Comparison of ENCODE assay signal across 8 cellular contexts in genomic region chr11:125923012-125923579, GRCh38. TPM values are rescaled to one million over a fixed set of nuclear protein-coding genes. Genes with fewer than 3 reads are reported as not detected.
DNase-seq lines count a peak whose midpoint lies in the region; ATAC-seq and TF ChIP-seq lines count a peak whose summit lies in the region.

No MANE protein-coding gene starts in this region.

- H3K27ac ChIP-seq in Panc1 (ENCODE audit: low read length) (no peak overlapping the region), gastroesophageal sphincter (no peak overlapping the region), ovary (no peak overlapping the region), aorta (ENCODE audit: low read depth in 1 of 2, low read length in 2 of 2) (no peak overlapping the region)

- ATAC-seq in GM18511 (IDR thresholded peaks at IDR 0.05; ENCODE audit: unreplicated experiment) (peak; percentile 72), Panc1 (peak; percentile 94), gastroesophageal sphincter (peak; percentile 79), aorta (ENCODE audit: low FRiP score) (peak; percentile 76)

- CTCF ChIA-PET in AG04449 (lab: Yijun Ruan, JAX): interaction anchor here (0.7 to 12.7 kb wide), 23 partner anchors 9 to 302 kb away, joined by 3 to 293 read pairs (median 5); partner anchors contain the start of genes DDX25 and PUS3
- CTCF ChIA-PET in Panc1 (lab: Charles Lee): interaction anchor here (0.6 to 0.9 kb wide), 4 partner anchors 9 to 519 kb away, joined by 3 to 10 read pairs (median 3); no protein-coding TSS in a partner anchor

- no peak for TF ChIP-seq POLR2A in gastroesophageal sphincter (IDR thresholded peaks at IDR 0.05)
- no peak for TF ChIP-seq POLR2A in ovary (IDR thresholded peaks at IDR 0.05)

- intact Hi-C loops in Panc1 (cut with micrococcal nuclease; ENCODE audit: unreplicated experiment) (loop anchor here (1.0 to 2.0 kb wide), 2 partner anchors 138 to 271 kb away; no protein-coding TSS in a partner anchor), ovary (cut with DNase I) (loop anchor here in 1 of 4 donors (2.0 kb wide), 1 partner anchor 272 kb away; no protein-coding TSS in a partner anchor), aorta (cut with DNase I) (loop anchor here in 1 of 2 donors (2.0 kb wide), 1 partner anchor 272 kb away; no protein-coding TSS in a partner anchor)

- in situ Hi-C loops in Panc1 (cut with HindIII; ENCODE audit: low pct_unique_long_range_greater_than_20kb, low sequenced_read_pairs): loop anchor here (25.0 kb wide), 1 partner anchor 164 kb away; no protein-coding TSS in a partner anchor

- TF ChIP-seq CTCF in AG04449 (IDR thresholded peaks at IDR 0.05; ENCODE audit: insufficient read depth, low read length, missing control alignments) (peak; percentile 82), Panc1 (IDR thresholded peaks at IDR 0.05) (peak; percentile 95), gastroesophageal sphincter (IDR thresholded peaks at IDR 0.05) (peak; percentile 47 to 82 (median 80)), ovary (IDR thresholded peaks at IDR 0.05) (peak; percentile 66 to 79 (median 73))

- DNase-seq in AG04449 (ENCODE audit: low read depth, low spot score) (peak; percentile 10), Kasumi-1 (lab: John Stamatoyannopoulos, UW) (peak; percentile 84 to 86), Panc1 (ENCODE audit: low read depth, low spot score) (peak; percentile 64), ovary (peak; percentile 65 to 82 (median 74)), aorta (no peak)
- DNase-seq in activated effector memory CD4-positive, alpha-beta T cell treated with anti-CD3 and anti-CD28 coated beads, Interleukin-2, amount 50 U/mL, for 16 hours: peak; percentile 76

- no peak overlapping the region for H3K4me3 ChIP-seq in AG04449 (ENCODE audit: low read depth, low read length)
- H3K4me3 ChIP-seq in Panc1 (ENCODE audit: low read depth in 2 of 2, low read length in 2 of 2): no peak overlapping the region
- H3K4me3 ChIP-seq in gastroesophageal sphincter: no peak overlapping the region
- H3K4me3 ChIP-seq in ovary: no peak overlapping the region
- no peak overlapping the region for H3K4me3 ChIP-seq in aorta (ENCODE audit: low read length in 2 of 2)

- WGBS in gastroesophageal sphincter (ENCODE audit: low coverage in 1 of 2), 2 donors: 2 to 7% methylated on average over 8 of the region's 8 CpGs
- WGBS in ovary, 3 donors: 3 to 4% (median 3%) methylated on average over 8 of the region's 8 CpGs
- WGBS in aorta, 2 donors: 4% methylated on average over 8 of the region's 8 CpGs

- no TSS peak for BruUV-seq in Panc1 (replicated peaks; lab: Mats Ljungman, UMichigan)

- POLR2A ChIA-PET in AG04449 (lab: Yijun Ruan, JAX): no interaction called here
- POLR2A ChIA-PET in Panc1 (lab: Charles Lee): interaction anchor here (0.7 kb wide), 1 partner anchor 261 kb away, joined by 5 read pairs; no protein-coding TSS in a partner anchor

- H3K4me1 ChIP-seq in Panc1 (ENCODE audit: control insufficient read depth, insufficient read depth, low read length) (no peaks in the 10 kb centered on the region), gastroesophageal sphincter (no peaks in the 10 kb centered on the region), ovary (ENCODE audit: insufficient read depth) (no peaks in the 10 kb centered on the region), aorta (ENCODE audit: control insufficient read depth in 1 of 2, insufficient read depth in 2 of 2, low read length in 2 of 2) (no peaks in the 10 kb centered on the region)

- H3K36me3 ChIP-seq in Panc1 (ENCODE audit: control insufficient read depth, insufficient read depth, low read length) (no peaks in the 10 kb centered on the region), gastroesophageal sphincter (no peaks in the 10 kb centered on the region), ovary (no peaks in the 10 kb centered on the region), aorta (ENCODE audit: control insufficient read depth in 1 of 2, insufficient read depth in 2 of 2, low read length in 1 of 2) (no peaks in the 10 kb centered on the region)

- H3K27me3 ChIP-seq in Panc1 (ENCODE audit: control insufficient read depth, insufficient read depth, low read length) (peaks cover 15% of the 10 kb centered on the region; the same call in 1 of the 2 replicates), gastroesophageal sphincter (peaks cover 25% of the 10 kb centered on the region), ovary (no peaks in the 10 kb centered on the region), aorta (ENCODE audit: control insufficient read depth in 1 of 2, insufficient read depth in 2 of 2, low read length in 1 of 2) (no peaks in the 10 kb centered on the region)

- TF ChIP-seq EP300 in gastroesophageal sphincter (IDR thresholded peaks at IDR 0.05): no peak
- no peak for TF ChIP-seq EP300 in ovary (IDR thresholded peaks at IDR 0.05)

- H3K9me3 ChIP-seq in Panc1 (ENCODE audit: control insufficient read depth, insufficient read depth, low read depth, low read length): no peaks in the 10 kb centered on the region
- no peaks in the 10 kb centered on the region for H3K9me3 ChIP-seq in gastroesophageal sphincter
- no peaks in the 10 kb centered on the region for H3K9me3 ChIP-seq in ovary
- H3K9me3 ChIP-seq in aorta (ENCODE audit: control insufficient read depth, low read length): no peaks in the 10 kb centered on the region

RNA-seq across cellular contexts. Expression of gene DDX25, which starts 18.8 kb away (rescaled TPM):
- total RNA-seq in Panc1 (2021; ENCODE audit: unreplicated experiment) (0.15 TPM), gastroesophageal sphincter (under 1 TPM in 1 of 4 donors, not detected in 3; 0.08 TPM), ovary (under 1 TPM in 6 of 7 donors, not detected in 1; 0.23 to 0.92 (median 0.56) TPM), aorta (under 1 TPM in 1 of 2 donors, not detected in 1; 0.30 TPM)
- polyA plus RNA-seq in Panc1 (2012; ENCODE audit: insufficient read length): 0.12 TPM
- polyA plus RNA-seq in ovary (under 1 TPM; 0.51 to 0.88 TPM), aorta (not detected)

RNA-seq across cellular contexts. Expression of gene PUS3, which starts 20.1 kb away (rescaled TPM):
- total RNA-seq in Panc1 (2021; ENCODE audit: unreplicated experiment): 15.1 TPM
- polyA plus RNA-seq in Panc1 (2012; ENCODE audit: insufficient read length): 12.6 TPM
- total RNA-seq in gastroesophageal sphincter: 10 to 100 TPM in 1 of 4 donors, 1 to 10 TPM in 3; 7.8 to 15.9 (median 9.1) TPM
- total RNA-seq in ovary: 10 to 100 TPM in 2 of 7 donors, 1 to 10 TPM in 5; 3.8 to 13.1 (median 8.9) TPM
- polyA plus RNA-seq in ovary: 10 to 100 TPM in 1 of 2 donors, 1 to 10 TPM in 1; 6.4 to 16.7 TPM
- total RNA-seq in aorta: 1 to 10 TPM; 8.8 to 9.4 TPM
- 1 to 10 TPM; 8.0 to 8.1 TPM for polyA plus RNA-seq in aorta

RNA-seq across cellular contexts. Expression of gene VSIG10L2, which starts 22.7 kb away (rescaled TPM):
- total RNA-seq in Panc1 (2021; ENCODE audit: unreplicated experiment) (not detected), gastroesophageal sphincter (not detected), ovary (1 to 10 TPM in 3 of 7 donors, under 1 TPM in 4; 0.08 to 3.3 (median 0.97) TPM), aorta (under 1 TPM in 1 of 2 donors, not detected in 1; 0.48 TPM)
- polyA plus RNA-seq in Panc1 (2012; ENCODE audit: insufficient read length): not detected
- polyA plus RNA-seq in ovary (under 1 TPM; 0.25 to 0.40 TPM), aorta (not detected)

RNA-seq across cellular contexts. Expression of gene HYLS1, which starts 35.6 kb away (rescaled TPM):
- total RNA-seq in Panc1 (2021; ENCODE audit: unreplicated experiment) (32.2 TPM), gastroesophageal sphincter (1 to 10 TPM; 4.2 to 9.8 (median 6.4) TPM), ovary (1 to 10 TPM; 2.2 to 5.5 (median 4.5) TPM), aorta (1 to 10 TPM; 3.3 to 3.6 TPM)
- 13.5 TPM for polyA plus RNA-seq in Panc1 (2012; ENCODE audit: insufficient read length)
- polyA plus RNA-seq in ovary (1 to 10 TPM; 3.0 to 8.8 TPM), aorta (1 to 10 TPM; 2.7 to 4.5 TPM)

Comparison
In these comparisons a context has a peak if more than half of its experiments do, and no peak if none do; other contexts are left out.
1. DNase-seq: peak in AG04449 (single experiment), Kasumi-1 (2 of 2), Panc1 (single experiment), activated effector memory CD4-positive, alpha-beta T cell treated with anti-CD3 and anti-CD28 coated beads, Interleukin-2, amount 50 U/mL, for 16 hours (single experiment) and ovary (5 of 5); none in aorta (0 of 2).
2. Peak in every context shown above with its lines, with median percentiles within 50 percentile points of each other: CTCF ChIP-seq and ATAC-seq.